In genomic region chr4:73069338-73070071, GRCh38 we compare ENCODE assay signal across 8 cellular contexts. TPM values are rescaled to one million over a fixed set of nuclear protein-coding genes. Genes with fewer than 3 reads are reported as not detected.
A peak's percentile ranks its signal among the peaks of the same experiment; 100 is the strongest.
DNase-seq lines count a peak whose midpoint lies in the region; ATAC-seq lines count a peak whose summit lies in the region.

Gene COX18, minus strand, starts transcription at chr4:73069716. Its CDS starts 67 bp downstream, at chr4:73069649.

- ATAC-seq in GM21529 (IDR thresholded peaks at IDR 0.05; ENCODE audit: unreplicated experiment) = peak; percentile 85

- H3K27ac Mint-ChIP-seq in IgD-negative memory B cell = peak within 1 kb of the TSS; percentile 92 to 99 (median 97)

- H3K9me3 Mint-ChIP-seq in IgD-negative memory B cell = no peaks in the 10 kb centered on the region

- no peaks in the 10 kb centered on the region for H3K27me3 Mint-ChIP-seq in IgD-negative memory B cell

- no peaks in the 10 kb centered on the region for H3K36me3 Mint-ChIP-seq in IgD-negative memory B cell

- DNase-seq in DMS153 (lab: John Stamatoyannopoulos, UW) = peak; percentile 96
- DNase-seq in OCI-M2 (lab: John Stamatoyannopoulos, UW; ENCODE audit: unreplicated experiment) = peak; percentile 72
- peak; percentile 93 for DNase-seq in activated T-cell treated with anti-CD3 and anti-CD28 coated beads for 4 hours
- DNase-seq in epidermal melanocyte (ENCODE audit: insufficient read length, low spot score) = peak; percentile 75
- DNase-seq in middle frontal gyrus (ENCODE audit: extremely low spot score, low spot score) = peak; percentile 98
- peak; percentile 91 to 94 for DNase-seq in stimulated activated CD8-positive, alpha-beta memory T cell treated with anti-CD3 and anti-CD28 coated beads, Interleukin-2, amount 100 ng/mL, for 48 hours (ENCODE audit: low read depth in 2 of 2)

- H3K4me1 Mint-ChIP-seq in IgD-negative memory B cell = peaks cover 27 to 33% (median 31%) of the 10 kb centered on the region in 3 donors

- peak within 1 kb of the TSS; percentile 87 to 96 (median 95) for H3K4me3 Mint-ChIP-seq in IgD-negative memory B cell

RNA-seq across cellular contexts. Expression of gene COX18, which starts in this region (rescaled TPM):
- 7.1 TPM for polyA plus RNA-seq in IgD-negative memory B cell

Comparison
In these comparisons a context has a peak if more than half of its experiments do, and no peak if none do; other contexts are left out.
1. Peak in every context shown above with its lines: DNase-seq and ATAC-seq.